ENCODE assay signal across 17 cellular contexts in the genomic region with DNA sequence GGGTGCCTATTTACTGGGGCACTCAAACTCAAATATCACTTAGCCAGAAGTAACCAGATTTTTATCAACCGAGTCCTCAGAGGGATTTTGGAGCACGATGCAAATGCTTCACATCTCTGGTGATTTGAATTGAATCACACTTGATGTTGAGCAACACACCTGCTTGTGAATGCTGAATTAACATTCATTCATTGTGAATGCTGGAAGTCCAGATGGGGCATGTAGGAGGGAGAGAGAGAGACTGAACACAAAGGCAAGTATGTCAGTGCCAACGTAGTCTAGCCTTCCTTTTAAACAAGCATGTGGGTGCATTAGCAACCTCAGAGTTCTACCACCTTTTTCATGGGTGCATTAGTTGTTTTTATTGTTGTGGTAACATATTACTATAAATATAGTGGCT.
DNase-seq lines count a peak whose midpoint lies in the region; FAIRE-seq and TF ChIP-seq lines count a peak whose summit lies in the region.
"Had no signal": no experiment of that assay in that cellular context is flagged by ENCODE, and none has a peak within 500 bp of the region (broad histone marks: within the 10 kb centered on the region; RNA-seq: fewer than 3 reads in every experiment).

No MANE protein-coding gene starts in this region.

- no peak overlapping the region for H2AK5ac ChIP-seq in mesenchymal stem cell (ENCODE audit: low read length, severe bottlenecking)

- no peak overlapping the region for H3K4me3 ChIP-seq in breast epithelium
- H3K4me3 ChIP-seq in bronchial epithelial cell (ENCODE audit: low read depth, low read length), result no peak overlapping the region
- H3K4me3 ChIP-seq in mesenchymal stem cell (ENCODE audit: insufficient read depth in 1 of 2, low read depth in 1 of 2, low read length in 2 of 2), result no peak overlapping the region
- H3K4me3 ChIP-seq: GM23248 had no signal

- H3K4ac ChIP-seq in mesenchymal stem cell (ENCODE audit: low read depth in 1 of 2, low read length in 2 of 2), result no peak overlapping the region

- CTCF ChIA-PET in MCF 10A (lab: Yijun Ruan, JAX), result interaction anchor here (0.6 kb wide), 3 partner anchors 14 to 347 kb away, joined by 3 read pairs; no protein-coding TSS in a partner anchor

- intact Hi-C loops in MCF 10A (cut with micrococcal nuclease), result no loop called here
- intact Hi-C loops in breast epithelium (cut with DNase I; ENCODE audit: low total_unique reads), result no loop called here
- intact Hi-C loops in CD14-positive monocyte (cut with micrococcal nuclease), result no loop called here

- H2BK12ac ChIP-seq in mesenchymal stem cell (ENCODE audit: low read length in 2 of 2), result no peak overlapping the region

- H3K9me3 ChIP-seq in breast epithelium (peaks cover 0 to 4% of the 10 kb centered on the region in 2 donors), mesenchymal stem cell (ENCODE audit: control insufficient read depth, low read length) (peaks cover 6% of the 10 kb centered on the region)
- H3K9me3 ChIP-seq: BE2C, Caco-2 had no signal

- DNase-seq in MCF 10A (ENCODE audit: unreplicated experiment) (peak; percentile 21), breast epithelium (ENCODE audit: low spot score in 2 of 2) (no peak), bronchial epithelial cell (ENCODE audit: low read depth) (peak; percentile 80), inferior parietal cortex (ENCODE audit: extremely low spot score) (peak; percentile 24), CD14-positive monocyte (ENCODE audit: low spot score) (no peak), NCI-H446 (lab: John Stamatoyannopoulos, UW) (no peak), mesenchymal stem cell (no peak), AG08396 (ENCODE audit: low spot score) (no peak)
- DNase-seq: ACHN; BE2C; Caco-2; CD8-positive, alpha-beta memory T cell; GM23248 had no signal

- no peak overlapping the region for H3K4me3 Mint-ChIP-seq in MCF 10A (ENCODE audit: unreplicated experiment)
- H3K4me3 Mint-ChIP-seq in CD14-positive monocyte, result no peak overlapping the region
- H3K4me3 Mint-ChIP-seq: CD8-positive, alpha-beta memory T cell had no signal

- 91% methylated on average over 2 of the region's 3 CpGs for WGBS in mesenchymal stem cell

- no peaks in the 10 kb centered on the region for H3K9me3 Mint-ChIP-seq in MCF 10A (ENCODE audit: unreplicated experiment)
- H3K9me3 Mint-ChIP-seq in CD14-positive monocyte, result peaks cover 0 to 14% (median 5%) of the 10 kb centered on the region in 7 donors

- H3K27ac Mint-ChIP-seq in MCF 10A (ENCODE audit: low read depth, unreplicated experiment), result no peak overlapping the region
- no peak overlapping the region for H3K27ac Mint-ChIP-seq in CD14-positive monocyte
- H3K27ac Mint-ChIP-seq: CD8-positive, alpha-beta memory T cell had no signal

- no peak overlapping the region for H2AFZ ChIP-seq in mesenchymal stem cell (ENCODE audit: low read depth, low read length)
- H2AFZ ChIP-seq: GM23248 had no signal

- TF ChIP-seq CTCF in MCF 10A (IDR thresholded peaks at IDR 0.05; ENCODE audit: unreplicated experiment) (no peak), breast epithelium (IDR thresholded peaks at IDR 0.05) (no peak), bronchial epithelial cell (IDR thresholded peaks at IDR 0.05; ENCODE audit: insufficient read depth, low read length, severe bottlenecking) (no peak), CD14-positive monocyte (IDR thresholded peaks at IDR 0.05) (no peak)

- BruUV-seq in MCF 10A (replicated peaks; lab: Mats Ljungman, UMichigan), result no TSS peak

- no peak overlapping the region for H3K4me2 ChIP-seq in mesenchymal stem cell (ENCODE audit: low read length, poor library complexity, severe bottlenecking)

- H3K27ac ChIP-seq in breast epithelium (no peak overlapping the region), mesenchymal stem cell (ENCODE audit: low read length, poor library complexity, severe bottlenecking) (no peak overlapping the region)
- H3K27ac ChIP-seq: C4-2B, GM23248, HL-60 had no signal

- FAIRE-seq in bronchial epithelial cell (lab: Jason Lieb, UNC), result no peak
- FAIRE-seq: GM18507, H54 had no signal

- no peak overlapping the region for H3K9ac ChIP-seq in mesenchymal stem cell (ENCODE audit: low read length)
- H3K9ac ChIP-seq: GM23248 had no signal

- H3K36me3 Mint-ChIP-seq in MCF 10A (ENCODE audit: insufficient read depth, unreplicated experiment) (no peaks in the 10 kb centered on the region), CD14-positive monocyte (no peaks in the 10 kb centered on the region)
- H3K36me3 Mint-ChIP-seq: CD8-positive, alpha-beta memory T cell had no signal

- no peak overlapping the region for H4K91ac ChIP-seq in mesenchymal stem cell (ENCODE audit: low read length)

- POLR2A ChIA-PET in MCF 10A (lab: Yijun Ruan, JAX), result no interaction called here

- H3K27me3 Mint-ChIP-seq in MCF 10A (ENCODE audit: insufficient read depth, unreplicated experiment) (no peaks in the 10 kb centered on the region), CD14-positive monocyte (ENCODE audit: low read depth in 3 of 3) (peaks cover 0 to 2% (median 2%) of the 10 kb centered on the region in 3 donors)
- H3K27me3 Mint-ChIP-seq: CD8-positive, alpha-beta memory T cell had no signal

- no peak overlapping the region for H2BK15ac ChIP-seq in mesenchymal stem cell (ENCODE audit: low read depth, poor library complexity, severe bottlenecking)

- H3K4me1 ChIP-seq in breast epithelium (no peaks in the 10 kb centered on the region), mesenchymal stem cell (ENCODE audit: control insufficient read depth, insufficient read depth, low read depth, low read length) (no peaks in the 10 kb centered on the region)
- H3K4me1 ChIP-seq: BE2C, Caco-2 had no signal

- H3K36me3 ChIP-seq in breast epithelium, result no peaks in the 10 kb centered on the region
- no peaks in the 10 kb centered on the region for H3K36me3 ChIP-seq in bronchial epithelial cell (ENCODE audit: control insufficient read depth, insufficient read depth, low read length)
- H3K36me3 ChIP-seq in mesenchymal stem cell (ENCODE audit: control insufficient read depth in 1 of 2, insufficient read depth in 2 of 2, low read depth in 1 of 2, low read length in 2 of 2), result no peaks in the 10 kb centered on the region
- H3K36me3 ChIP-seq: BE2C had no signal

- H3K23ac ChIP-seq in mesenchymal stem cell (ENCODE audit: low read length in 2 of 2), result no peak overlapping the region

- no peaks in the 10 kb centered on the region for H3K4me1 Mint-ChIP-seq in MCF 10A (ENCODE audit: insufficient read depth, unreplicated experiment)
- no peaks in the 10 kb centered on the region for H3K4me1 Mint-ChIP-seq in CD14-positive monocyte
- H3K4me1 Mint-ChIP-seq: CD8-positive, alpha-beta memory T cell had no signal

- no peak overlapping the region for H3K14ac ChIP-seq in mesenchymal stem cell (ENCODE audit: low read length in 2 of 2)

- no peak overlapping the region for H2BK5ac ChIP-seq in mesenchymal stem cell (ENCODE audit: low read depth, low read length, poor library complexity, severe bottlenecking)

- no peak for TF ChIP-seq POLR2A in breast epithelium (IDR thresholded peaks at IDR 0.05)

- no peaks in the 10 kb centered on the region for H3K79me1 ChIP-seq in mesenchymal stem cell (replicated peaks; ENCODE audit: low read length, poor library complexity, severe bottlenecking)

- no peak overlapping the region for H4K8ac ChIP-seq in mesenchymal stem cell (ENCODE audit: low read length)

- H3K27me3 ChIP-seq in breast epithelium (no peaks in the 10 kb centered on the region), bronchial epithelial cell (ENCODE audit: control insufficient read depth, insufficient read depth, low read length) (no peaks in the 10 kb centered on the region), mesenchymal stem cell (ENCODE audit: control insufficient read depth in 1 of 2, insufficient read depth in 1 of 2, low read length in 2 of 2) (no peaks in the 10 kb centered on the region)
- H3K27me3 ChIP-seq: BE2C had no signal

- no peak overlapping the region for H3K18ac ChIP-seq in mesenchymal stem cell (ENCODE audit: low read depth in 1 of 2, low read length in 2 of 2)

- H2BK120ac ChIP-seq in mesenchymal stem cell (ENCODE audit: low read depth, low read length), result no peak overlapping the region

Comparison
In these comparisons a context has a peak if more than half of its experiments do, and no peak if none do; other contexts are left out.
1. DNase-seq: peak in MCF 10A (single experiment), bronchial epithelial cell (single experiment) and inferior parietal cortex (single experiment); none in breast epithelium (0 of 2), CD14-positive monocyte (single experiment), NCI-H446 (0 of 2), mesenchymal stem cell (single experiment) and AG08396 (single experiment).